Comparison of ENCODE assay signal across 8 cellular contexts in the genomic region with DNA sequence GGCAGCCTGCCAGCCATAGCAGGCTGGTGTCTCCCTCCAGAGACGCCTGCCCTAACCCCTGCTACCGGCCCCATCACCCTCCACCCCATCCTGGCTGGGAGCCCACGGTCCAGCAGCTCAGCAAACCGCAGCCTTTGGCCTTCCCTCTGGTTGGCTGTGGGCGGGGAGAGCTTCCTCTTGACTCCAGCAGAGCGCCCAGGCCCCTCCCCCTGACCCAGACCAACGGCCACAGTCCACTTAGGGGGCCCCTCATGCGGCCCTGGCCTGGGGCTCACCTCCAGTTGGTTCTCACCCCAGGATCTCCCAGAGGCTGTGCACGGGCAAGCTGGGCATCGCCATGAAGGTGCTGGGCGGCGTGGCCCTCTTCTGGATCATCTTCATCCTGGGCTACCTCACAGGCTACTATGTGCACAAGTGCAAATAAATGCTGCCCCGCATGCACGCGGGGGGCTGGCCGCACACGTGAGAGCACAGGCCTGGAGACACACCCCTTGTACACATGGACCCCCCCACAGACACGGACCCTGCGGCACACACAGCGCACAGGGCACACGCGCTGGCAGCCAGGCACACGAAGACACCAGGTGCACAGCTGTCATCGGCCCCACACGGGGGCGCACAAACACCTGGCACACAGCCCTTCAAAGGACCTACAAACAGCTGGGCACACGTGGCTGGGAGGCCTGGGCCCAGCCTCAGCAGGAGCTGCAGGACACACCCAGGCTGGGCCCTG. TPM values are rescaled to one million over a fixed set of nuclear protein-coding genes. Genes with fewer than 3 reads are reported as not detected.
A peak's percentile ranks its signal among the peaks of the same experiment; 100 is the strongest.
DNase-seq lines count a peak whose midpoint lies in the region; ATAC-seq lines count a peak whose summit lies in the region.

No MANE protein-coding gene starts in this region.

- no peak overlapping the region for H3K4me3 ChIP-seq in Jurkat, Clone E6-1 (ENCODE audit: low read length)

- in situ Hi-C loops in SK-MEL-5 (cut with HindIII; ENCODE audit: low pct_unique_long_range_greater_than_20kb, low sequenced_read_pairs): no loop called here

- ATAC-seq in HG02938 (IDR thresholded peaks at IDR 0.05; ENCODE audit: unreplicated experiment): no peak

- peak; percentile 68 for DNase-seq in EH (ENCODE audit: low read depth)
- DNase-seq in Jurkat, Clone E6-1 (ENCODE audit: low read depth, low spot score): peak; percentile 54
- peak; percentile 48 for DNase-seq in SK-MEL-5 (ENCODE audit: low read depth, low spot score)
- peak; percentile 86 for DNase-seq in amniotic epithelial cell (ENCODE audit: low read depth)
- peak; percentile 30 for DNase-seq in iPS DF 19.7 (ENCODE audit: low read depth, low spot score)
- DNase-seq in stimulated activated CD4-positive, alpha-beta T cell treated with anti-CD3 and anti-CD28 coated beads, Interleukin-4, amount 100 ng/mL, for 24 hours: peak; percentile 50
- DNase-seq in occipital lobe (lab: John Stamatoyannopoulos, UW): no peak

RNA-seq across cellular contexts. Expression of a gene that starts 3.1 kb away (rescaled TPM):
- polyA plus RNA-seq in Jurkat, Clone E6-1 (2012; ENCODE audit: insufficient read depth, insufficient read length): not detected
- total RNA-seq in SK-MEL-5 (2014; rRNA removed; shearing (Covaris generic)): 2.9 and 4.4 TPM in 2 replicates
- polyA plus RNA-seq in SK-MEL-5 (2015; cell fraction: cytosol; rRNA removed): 5.8 and 10.1 TPM in 2 replicates
- not detected in 2 replicates for polyA plus RNA-seq in SK-MEL-5 (2015; cell fraction: nucleus; rRNA removed)
- total RNA-seq in occipital lobe: 2.0 TPM

RNA-seq across cellular contexts. Expression of a gene that starts 20.6 kb away (rescaled TPM):
- 45.6 TPM for polyA plus RNA-seq in Jurkat, Clone E6-1 (2012; ENCODE audit: insufficient read depth, insufficient read length)
- 27.9 and 40.6 TPM in 2 replicates for total RNA-seq in SK-MEL-5 (2014; rRNA removed; shearing (Covaris generic))
- polyA plus RNA-seq in SK-MEL-5 (2015; cell fraction: cytosol; rRNA removed): 45.6 and 46.3 TPM in 2 replicates
- 48.1 and 57.4 TPM in 2 replicates for polyA plus RNA-seq in SK-MEL-5 (2015; cell fraction: nucleus; rRNA removed)
- 31.4 TPM for total RNA-seq in occipital lobe

RNA-seq across cellular contexts. Expression of a gene that starts 23.4 kb away (rescaled TPM):
- not detected for polyA plus RNA-seq in Jurkat, Clone E6-1 (2012; ENCODE audit: insufficient read depth, insufficient read length)
- total RNA-seq in SK-MEL-5 (2014; rRNA removed; shearing (Covaris generic)): 0.05 TPM in 1 of 2 replicates, not detected in the other
- polyA plus RNA-seq in SK-MEL-5 (2015; cell fraction: cytosol; rRNA removed): not detected in 2 replicates
- not detected in 2 replicates for polyA plus RNA-seq in SK-MEL-5 (2015; cell fraction: nucleus; rRNA removed)
- not detected for total RNA-seq in occipital lobe
